14 cellular contexts compared by ENCODE assay signal in genomic region chr17:34840758-34841157, GRCh38.
DNase-seq lines count a peak whose midpoint lies in the region; ATAC-seq, FAIRE-seq and TF ChIP-seq lines count a peak whose summit lies in the region.
"Had no signal": no experiment of that assay in that cellular context is flagged by ENCODE, and none has a peak within 500 bp of the region (broad histone marks: within the 10 kb centered on the region; RNA-seq: fewer than 3 reads in every experiment).

No MANE protein-coding gene starts in this region.

- H4K20me1 ChIP-seq in GM23338 (replicated peaks; ENCODE audit: insufficient read depth) = no peaks in the 10 kb centered on the region

- ATAC-seq in natural killer cell treated with Interleukin-12 subunit alpha and Interleukin-12 subunit beta and Interleukin-15 and Interleukin-18, amount 100 ng/mL, for 72 hours = no peak
- ATAC-seq in natural killer cell (no peak), GM23338 (peak; percentile 22; the same call in 2 of the 3 replicates), T-helper 17 cell (peak; percentile 62), Right ventricle myocardium superior (ENCODE audit: poor library complexity) (no peak)
- ATAC-seq: left ventricle myocardium superior, right lobe of liver had no signal

- H3K4me1 Mint-ChIP-seq in natural killer cell treated with Interleukin-12 subunit alpha and Interleukin-12 subunit beta and Interleukin-15 and Interleukin-18, amount 100 ng/mL, for 72 hours (ENCODE audit: low read depth in 2 of 2) = no peaks in the 10 kb centered on the region
- H3K4me1 Mint-ChIP-seq in natural killer cell = no peaks in the 10 kb centered on the region
- H3K4me1 Mint-ChIP-seq in GM23338 = peaks cover 42% of the 10 kb centered on the region
- peaks cover 20% of the 10 kb centered on the region for H3K4me1 Mint-ChIP-seq in T-helper 17 cell

- peaks cover 8% of the 10 kb centered on the region for H3K9me2 ChIP-seq in GM23338 (ENCODE audit: insufficient read depth)

- peak; percentile 41 for DNase-seq in natural killer cell treated with Interleukin-12 subunit alpha and Interleukin-12 subunit beta and Interleukin-15 and Interleukin-18, amount 100 ng/mL, for 72 hours (ENCODE audit: low spot score)
- DNase-seq in natural killer cell = no peak
- DNase-seq in GM23338 (ENCODE audit: low spot score) = peak; percentile 46
- no peak for DNase-seq in T-helper 17 cell
- no peak for DNase-seq in Right ventricle myocardium superior
- DNase-seq in NCI-H748 (lab: John Stamatoyannopoulos, UW; ENCODE audit: unreplicated experiment) = no peak
- no peak for DNase-seq in GM19239 (ENCODE audit: insufficient read length, low spot score)
- DNase-seq: glutamatergic neuron, left ventricle myocardium superior, MG63, NCI-H1694 treated with DMSO at 0.1 percent for 48 hours, NCI-H345, right lobe of liver had no signal

- H3K4me3 Mint-ChIP-seq in natural killer cell treated with Interleukin-12 subunit alpha and Interleukin-12 subunit beta and Interleukin-15 and Interleukin-18, amount 100 ng/mL, for 72 hours = no peak overlapping the region
- H3K4me3 Mint-ChIP-seq in natural killer cell (no peak overlapping the region), GM23338 (no peak overlapping the region; the same call in 2 of the 3 replicates), T-helper 17 cell (no peak overlapping the region)
- H3K4me3 Mint-ChIP-seq: activated T-helper 1 cell treated with anti-CD3 and anti-CD28 coated beads, Interleukin-12 subunit alpha, Interleukin-12 subunit beta, Interleukin-2, Interleukin-4 antibody, amounts not matched to agents 30 ng/mL and 10 ng/mL and 1 ng/mL, durations not matched to agents 14 hours and 24 hours and 36 hours had no signal

- H3K36me3 Mint-ChIP-seq in natural killer cell treated with Interleukin-12 subunit alpha and Interleukin-12 subunit beta and Interleukin-15 and Interleukin-18, amount 100 ng/mL, for 72 hours = no peaks in the 10 kb centered on the region
- no peaks in the 10 kb centered on the region for H3K36me3 Mint-ChIP-seq in natural killer cell
- H3K36me3 Mint-ChIP-seq in GM23338 (ENCODE audit: low read depth) = no peaks in the 10 kb centered on the region
- peaks cover 2% of the 10 kb centered on the region for H3K36me3 Mint-ChIP-seq in T-helper 17 cell (ENCODE audit: low read depth)

- H3K9me3 Mint-ChIP-seq in natural killer cell treated with Interleukin-12 subunit alpha and Interleukin-12 subunit beta and Interleukin-15 and Interleukin-18, amount 100 ng/mL, for 72 hours = no peaks in the 10 kb centered on the region
- H3K9me3 Mint-ChIP-seq in natural killer cell (no peaks in the 10 kb centered on the region), GM23338 (no peaks in the 10 kb centered on the region; the same call in 2 of the 3 replicates)
- H3K9me3 Mint-ChIP-seq: activated T-helper 1 cell treated with anti-CD3 and anti-CD28 coated beads, Interleukin-12 subunit alpha, Interleukin-12 subunit beta, Interleukin-2, Interleukin-4 antibody, amounts not matched to agents 30 ng/mL and 10 ng/mL and 1 ng/mL, durations not matched to agents 14 hours and 24 hours and 36 hours had no signal

- H3K4me1 ChIP-seq in GM23338 (ENCODE audit: insufficient read depth) = peaks cover 27% of the 10 kb centered on the region
- H3K4me1 ChIP-seq: right lobe of liver had no signal

- H3K4me3 ChIP-seq in GM23338 = no peak overlapping the region
- H3K4me3 ChIP-seq: MG63, right lobe of liver had no signal

- H3K27ac Mint-ChIP-seq in natural killer cell treated with Interleukin-12 subunit alpha and Interleukin-12 subunit beta and Interleukin-15 and Interleukin-18, amount 100 ng/mL, for 72 hours = no peak overlapping the region
- H3K27ac Mint-ChIP-seq in natural killer cell (no peak overlapping the region), GM23338 (no peak overlapping the region), T-helper 17 cell (peak overlapping the region; percentile 75)
- H3K27ac Mint-ChIP-seq: activated T-helper 1 cell treated with anti-CD3 and anti-CD28 coated beads, Interleukin-12 subunit alpha, Interleukin-12 subunit beta, Interleukin-2, Interleukin-4 antibody, amounts not matched to agents 30 ng/mL and 10 ng/mL and 1 ng/mL, durations not matched to agents 14 hours and 24 hours and 36 hours had no signal

- no peak overlapping the region for H3K27ac ChIP-seq in GM23338 (ENCODE audit: low read depth)
- H3K27ac ChIP-seq: right lobe of liver had no signal

- no peaks in the 10 kb centered on the region for H3K27me3 ChIP-seq in GM23338 (ENCODE audit: insufficient read depth)
- H3K27me3 ChIP-seq: right lobe of liver had no signal

- H3K79me2 ChIP-seq in GM23338 (replicated peaks; ENCODE audit: insufficient read depth) = no peaks in the 10 kb centered on the region

- intact Hi-C loops in natural killer cell (cut with micrococcal nuclease) (no loop called here), Right ventricle myocardium superior (cut with DNase I) (no loop called here)

- H3K4me2 ChIP-seq in GM23338 = 0 out of 2 replicates have a peak overlapping the region, but pooled peaks have one; percentile 43

- TF ChIP-seq CTCF in natural killer cell (IDR thresholded peaks at IDR 0.05) (no peak), GM23338 (conservative IDR thresholded peaks at IDR 0.05; ENCODE audit: low read depth in 2 of 2) (no peak)

- H3K27me3 Mint-ChIP-seq in natural killer cell treated with Interleukin-12 subunit alpha and Interleukin-12 subunit beta and Interleukin-15 and Interleukin-18, amount 100 ng/mL, for 72 hours = peaks cover 0 to 10% of the 10 kb centered on the region in 2 donors
- H3K27me3 Mint-ChIP-seq in natural killer cell (ENCODE audit: low read depth in 2 of 2) (peaks cover 5 to 8% of the 10 kb centered on the region in 2 donors), GM23338 (ENCODE audit: insufficient read depth, low read depth, poor library complexity) (peaks cover 7% of the 10 kb centered on the region), T-helper 17 cell (peaks cover 23% of the 10 kb centered on the region)

- H3F3A ChIP-seq in GM23338 (replicated peaks; ENCODE audit: low read depth) = no peaks in the 10 kb centered on the region

- H3K9me3 ChIP-seq in T-helper 17 cell (ENCODE audit: control insufficient read depth, low read length, poor library complexity, severe bottlenecking) = no peaks in the 10 kb centered on the region
- H3K9me3 ChIP-seq: MG63, right lobe of liver had no signal

- no peaks in the 10 kb centered on the region for H3K36me3 ChIP-seq in GM23338 (ENCODE audit: insufficient read depth)
- H3K36me3 ChIP-seq: MG63, right lobe of liver had no signal

- no peak for FAIRE-seq in GM19239 (lab: Jason Lieb, UNC)

- no peak overlapping the region for H2AFZ ChIP-seq in GM23338

TF ChIP-seq in GM23338, 12 proteins besides CTCF, POLR2A, EP300 and RAD21 (continues in another document):
- TF ChIP-seq CREB1 (CRISPR knock-in tag; IDR thresholded peaks at IDR 0.05; ENCODE audit: low read depth) (no peak), JUNB (IDR thresholded peaks at IDR 0.05; ENCODE audit: unreplicated experiment) (no peak)
- TF ChIP-seq, protein P1, sequence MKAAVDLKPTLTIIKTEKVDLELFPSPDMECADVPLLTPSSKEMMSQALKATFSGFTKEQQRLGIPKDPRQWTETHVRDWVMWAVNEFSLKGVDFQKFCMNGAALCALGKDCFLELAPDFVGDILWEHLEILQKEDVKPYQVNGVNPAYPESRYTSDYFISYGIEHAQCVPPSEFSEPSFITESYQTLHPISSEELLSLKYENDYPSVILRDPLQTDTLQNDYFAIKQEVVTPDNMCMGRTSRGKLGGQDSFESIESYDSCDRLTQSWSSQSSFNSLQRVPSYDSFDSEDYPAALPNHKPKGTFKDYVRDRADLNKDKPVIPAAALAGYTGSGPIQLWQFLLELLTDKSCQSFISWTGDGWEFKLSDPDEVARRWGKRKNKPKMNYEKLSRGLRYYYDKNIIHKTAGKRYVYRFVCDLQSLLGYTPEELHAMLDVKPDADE (IDR thresholded peaks at IDR 0.05) = 0 out of 2 replicates have a peak, but pooled peaks have one; percentile 21

Comparison
In these comparisons a context has a peak if more than half of its experiments do, and no peak if none do; other contexts are left out.
1. DNase-seq: peak in natural killer cell treated with Interleukin-12 subunit alpha and Interleukin-12 subunit beta and Interleukin-15 and Interleukin-18, amount 100 ng/mL, for 72 hours (single experiment) and GM23338 (single experiment); none in natural killer cell (single experiment), T-helper 17 cell (0 of 3), Right ventricle myocardium superior (single experiment), NCI-H748 (single experiment) and GM19239 (single experiment).
2. ATAC-seq: peak in GM23338 (single experiment) and T-helper 17 cell (single experiment); none in natural killer cell treated with Interleukin-12 subunit alpha and Interleukin-12 subunit beta and Interleukin-15 and Interleukin-18, amount 100 ng/mL, for 72 hours (0 of 2), natural killer cell (0 of 3) and Right ventricle myocardium superior (single experiment).